Comparison of ENCODE assay signal across 7 cellular contexts in the genomic region with DNA sequence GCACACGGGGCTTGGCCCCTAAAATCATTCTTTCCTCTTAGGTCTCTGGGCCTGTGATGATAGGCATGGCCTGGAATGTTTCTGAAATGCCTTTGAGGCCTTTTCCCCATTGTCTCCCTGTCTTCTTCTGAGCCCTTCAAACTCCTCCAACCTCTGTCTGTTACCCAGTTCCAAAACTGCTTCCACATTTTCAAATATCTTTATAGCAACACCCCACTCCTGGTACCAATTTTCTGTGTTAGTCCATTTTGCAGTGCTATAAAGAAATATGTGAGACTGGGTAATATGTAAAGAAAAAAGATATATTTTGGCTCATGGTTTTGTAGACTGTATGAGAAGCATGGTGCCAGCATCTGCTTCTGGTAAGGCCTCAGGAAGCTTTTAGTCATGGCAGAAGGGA.
"Had no signal": no experiment of that assay in that cellular context is flagged by ENCODE, and none has a peak within 500 bp of the region (broad histone marks: within the 10 kb centered on the region; RNA-seq: fewer than 3 reads in every experiment).

No MANE protein-coding gene starts in this region.

- H3K27ac Mint-ChIP-seq: GM23338, H9, HFFc6 had no signal

- H3K4me3 ChIP-seq: GM23338 had no signal

- H3K27ac ChIP-seq: HL-60 had no signal

- DNase-seq: H9, HCEC 1CT, HFFc6, IMR-90, KBM-7 had no signal

- H3K4me1 Mint-ChIP-seq: GM23338, H9 had no signal

- H3K4me3 Mint-ChIP-seq: GM23338, H9, HFFc6 had no signal
